Comparison of ENCODE assay signal across 8 cellular contexts in genomic region chr22:30356392-30357230, GRCh38. TPM values are rescaled to one million over a fixed set of nuclear protein-coding genes. Genes with fewer than 3 reads are reported as not detected.
DNase-seq lines count a peak whose midpoint lies in the region; ATAC-seq and TF ChIP-seq lines count a peak whose summit lies in the region.

TSS of gene CCDC157 (plus strand) at chr22:30357007. CDS start at chr22:30366001, 8,994 bp downstream.
TSS of gene SF3A1 (minus strand) at chr22:30356894. CDS start at chr22:30356792, 102 bp downstream.

- peak within 1 kb of the TSS; percentile 52 to 98 (median 97) for H3K27ac Mint-ChIP-seq in CD4-positive, CD25-positive, alpha-beta regulatory T cell
- H3K27ac Mint-ChIP-seq in activated CD4-positive, alpha-beta memory T cell treated with anti-CD3 and anti-CD28 coated beads for 36 hours = peak within 1 kb of the TSS; percentile 85

- peak in 1 of 2 donors; percentile 52 for TF ChIP-seq POLR2A in lower leg skin (IDR thresholded peaks at IDR 0.05)

- H3K9me3 Mint-ChIP-seq in CD4-positive, CD25-positive, alpha-beta regulatory T cell = peaks cover 0 to 1% (median 0%) of the 10 kb centered on the region in 7 donors
- no peaks in the 10 kb centered on the region for H3K9me3 Mint-ChIP-seq in activated CD4-positive, alpha-beta memory T cell treated with anti-CD3 and anti-CD28 coated beads for 36 hours

- peak; percentile 84 to 94 (median 88) for DNase-seq in CD4-positive, CD25-positive, alpha-beta regulatory T cell
- peak; percentile 40 for DNase-seq in NCI-H748 treated with DMSO at 0.1 percent for 48 hours (lab: John Stamatoyannopoulos, UW)
- DNase-seq in activated CD4-positive, alpha-beta memory T cell treated with anti-CD3 and anti-CD28 coated beads for 36 hours = peak; percentile 91
- peak; percentile 77 to 94 (median 90) for DNase-seq in dorsolateral prefrontal cortex
- peak; percentile 75 to 96 for DNase-seq in lower leg skin (ENCODE audit: low spot score in 2 of 2)
- peak; percentile 89 for DNase-seq in stimulated activated CD4-positive, alpha-beta T cell treated with anti-CD3 and anti-CD28 coated beads, Interleukin-4, amount 100 ng/mL, for 24 hours

- POLR2A ChIA-PET in activated CD4-positive, alpha-beta memory T cell treated with anti-CD3 and anti-CD28 coated beads for 36 hours (lab: Charles Lee) = interaction anchor here (0.6 to 1.8 kb wide), 17 partner anchors 9 to 90 kb away, joined by 3 to 11 read pairs (median 3); partner anchors contain the start of genes CASTOR1, OSM, SEC14L2 and TBC1D10A

- H3K4me1 ChIP-seq in CD4-positive, CD25-positive, alpha-beta regulatory T cell (ENCODE audit: control insufficient read depth, insufficient read depth, low read length, poor library complexity, severe bottlenecking) = peaks cover 36% of the 10 kb centered on the region

- no peaks in the 10 kb centered on the region for H3K9me3 ChIP-seq in CD4-positive, CD25-positive, alpha-beta regulatory T cell (ENCODE audit: control insufficient read depth in 2 of 2, low read length in 2 of 2)

- peak; percentile 90 to 91 for ATAC-seq in CD4-positive, CD25-positive, alpha-beta regulatory T cell (ENCODE audit: low read depth in 2 of 2)
- ATAC-seq in GM19395 (IDR thresholded peaks at IDR 0.05; ENCODE audit: unreplicated experiment) = peak; percentile 90
- ATAC-seq in HG03521 (IDR thresholded peaks at IDR 0.05; ENCODE audit: unreplicated experiment) = peak; percentile 89

- H3K27ac ChIP-seq in CD4-positive, CD25-positive, alpha-beta regulatory T cell (ENCODE audit: insufficient read depth, low read length, poor library complexity, severe bottlenecking) = peak within 1 kb of the TSS; percentile 97
- H3K27ac ChIP-seq in dorsolateral prefrontal cortex = peak within 1 kb of the TSS; percentile 84 to 99 (median 97)

- WGBS in lower leg skin, 2 donors = 0% methylated on average over 61 to 86 of the region's 93 CpGs

- peak within 1 kb of the TSS; percentile 97 for H3K4me3 ChIP-seq in CD4-positive, CD25-positive, alpha-beta regulatory T cell (ENCODE audit: low read depth, low read length)
- H3K4me3 ChIP-seq in dorsolateral prefrontal cortex = peak within 1 kb of the TSS; percentile 69 to 100 (median 91)
- H3K4me3 ChIP-seq in lower leg skin (ENCODE audit: low read depth, poor library complexity, severe bottlenecking) = peak within 1 kb of the TSS; percentile 69

- TF ChIP-seq CTCF in dorsolateral prefrontal cortex (IDR thresholded peaks at IDR 0.05 in 54 of 56, conservative IDR thresholded peaks at IDR 0.05 in 2 of 56; ENCODE audit: low read depth in 1 of 56, partially characterized antibody in 56 of 56) (peak in 30 of 56 donors; percentile 8 to 61 (median 34)), lower leg skin (IDR thresholded peaks at IDR 0.05) (no peak)

- peaks cover 14 to 60% (median 44%) of the 10 kb centered on the region in 4 donors for H3K4me1 Mint-ChIP-seq in CD4-positive, CD25-positive, alpha-beta regulatory T cell
- peaks cover 48% of the 10 kb centered on the region for H3K4me1 Mint-ChIP-seq in activated CD4-positive, alpha-beta memory T cell treated with anti-CD3 and anti-CD28 coated beads for 36 hours (ENCODE audit: low read depth)

- CTCF ChIA-PET in activated CD4-positive, alpha-beta memory T cell treated with anti-CD3 and anti-CD28 coated beads for 36 hours (lab: Charles Lee) = interaction anchor here (0.6 to 1.8 kb wide), 7 partner anchors 30 to 101 kb away, joined by 3 to 21 read pairs (median 4); partner anchors contain the start of genes RNF215 and TBC1D10A

- H3K27me3 Mint-ChIP-seq in CD4-positive, CD25-positive, alpha-beta regulatory T cell = peaks cover 4% of the 10 kb centered on the region
- no peaks in the 10 kb centered on the region for H3K27me3 Mint-ChIP-seq in activated CD4-positive, alpha-beta memory T cell treated with anti-CD3 and anti-CD28 coated beads for 36 hours

- H3K36me3 Mint-ChIP-seq in CD4-positive, CD25-positive, alpha-beta regulatory T cell = peaks cover 22% of the 10 kb centered on the region
- H3K36me3 Mint-ChIP-seq in activated CD4-positive, alpha-beta memory T cell treated with anti-CD3 and anti-CD28 coated beads for 36 hours = peaks cover 26% of the 10 kb centered on the region

- H3K4me3 Mint-ChIP-seq in CD4-positive, CD25-positive, alpha-beta regulatory T cell = peak within 1 kb of the TSS; percentile 97 to 100 (median 98)
- H3K4me3 Mint-ChIP-seq in activated CD4-positive, alpha-beta memory T cell treated with anti-CD3 and anti-CD28 coated beads for 36 hours = peak within 1 kb of the TSS; percentile 93

- intact Hi-C loops in activated CD4-positive, alpha-beta memory T cell treated with anti-CD3 and anti-CD28 coated beads for 36 hours (cut with micrococcal nuclease) = loop anchor here (1.0 to 2.0 kb wide), 4 partner anchors 9 to 68 kb away; partner anchors contain the start of genes CASTOR1 and TBC1D10A
- intact Hi-C loops in dorsolateral prefrontal cortex (cut with DNase I) (loop anchor here (1.0 to 2.0 kb wide), 3 partner anchors 30 to 68 kb away; partner anchors contain the start of genes CASTOR1 (in 2 of the 2) and RNF215 (in 1 of the 2)), lower leg skin (cut with DNase I; ENCODE audit: low total_unique reads) (no loop called here)

- H3K36me3 ChIP-seq in CD4-positive, CD25-positive, alpha-beta regulatory T cell (ENCODE audit: control insufficient read depth, insufficient read depth, low read length) = peaks cover 25% of the 10 kb centered on the region

- no peaks in the 10 kb centered on the region for H3K27me3 ChIP-seq in CD4-positive, CD25-positive, alpha-beta regulatory T cell (ENCODE audit: control insufficient read depth, insufficient read depth, low read length)
- no peaks in the 10 kb centered on the region for H3K27me3 ChIP-seq in dorsolateral prefrontal cortex

RNA-seq across cellular contexts. Expression of gene CCDC157, which starts in this region (rescaled TPM):
- total RNA-seq in CD4-positive, CD25-positive, alpha-beta regulatory T cell = 7.1 TPM
- 1 to 10 TPM; 1.3 to 2.4 (median 1.9) TPM for polyA plus RNA-seq in CD4-positive, CD25-positive, alpha-beta regulatory T cell
- total RNA-seq in activated CD4-positive, alpha-beta memory T cell treated with anti-CD3 and anti-CD28 coated beads for 36 hours = 1 to 10 TPM; 2.1 to 2.9 TPM
- total RNA-seq in dorsolateral prefrontal cortex (10 to 100 TPM in 1 of 120 experiments, 1 to 10 TPM in 119; 1.9 to 13.1 (median 6.2) TPM), lower leg skin (1 to 10 TPM in 3 of 4 donors, under 1 TPM in 1; 0.17 to 4.5 (median 2.7) TPM)

RNA-seq across cellular contexts. Expression of gene SF3A1, which starts in this region (rescaled TPM):
- 389 TPM for total RNA-seq in CD4-positive, CD25-positive, alpha-beta regulatory T cell
- polyA plus RNA-seq in CD4-positive, CD25-positive, alpha-beta regulatory T cell = 10 to 100 TPM; 66.6 to 78.6 (median 75.1) TPM
- 100 to 1,000 TPM; 255 to 273 TPM for total RNA-seq in activated CD4-positive, alpha-beta memory T cell treated with anti-CD3 and anti-CD28 coated beads for 36 hours
- total RNA-seq in dorsolateral prefrontal cortex (100 to 1,000 TPM; 120 to 195 (median 158) TPM), lower leg skin (100 to 1,000 TPM in 2 of 4 donors, 10 to 100 TPM in 2; 72.4 to 169 (median 114) TPM)

Comparison
In these comparisons a context has a peak if more than half of its experiments do, and no peak if none do; other contexts are left out.
1. Peak in every context shown above with its lines: DNase-seq, ATAC-seq, H3K4me3 ChIP-seq and H3K27ac ChIP-seq.
2. DNase-seq: peak in every context shown above with its lines; median percentile 91 in activated CD4-positive, alpha-beta memory T cell treated with anti-CD3 and anti-CD28 coated beads for 36 hours; 90 in dorsolateral prefrontal cortex; 89 in stimulated activated CD4-positive, alpha-beta T cell treated with anti-CD3 and anti-CD28 coated beads, Interleukin-4, amount 100 ng/mL, for 24 hours; 88 in CD4-positive, CD25-positive, alpha-beta regulatory T cell; 86 in lower leg skin; 40 in NCI-H748 treated with DMSO at 0.1 percent for 48 hours.
3. CTCF ChIP-seq: peak in dorsolateral prefrontal cortex (30 of 56); none in lower leg skin (0 of 3).